Comparison of ENCODE assay signal across 8 cellular contexts in genomic region chr1:9129391-9130041, GRCh38. TPM values are rescaled to one million over a fixed set of nuclear protein-coding genes. Genes with fewer than 3 reads are reported as not detected.
DNase-seq lines count a peak whose midpoint lies in the region; ATAC-seq and TF ChIP-seq lines count a peak whose summit lies in the region.

No MANE protein-coding gene starts in this region.

- peaks cover 62% of the 10 kb centered on the region for H3K4me1 Mint-ChIP-seq in activated naive CD8-positive, alpha-beta T cell treated with anti-CD3 and anti-CD28 coated beads, Interleukin-2, amount 50 U/mL, for 24 hours

- peak overlapping the region; percentile 66 for H3K27ac ChIP-seq in hepatocyte

- H3K27ac Mint-ChIP-seq in activated naive CD8-positive, alpha-beta T cell treated with anti-CD3 and anti-CD28 coated beads, Interleukin-2, amount 50 U/mL, for 24 hours = peak overlapping the region; percentile 14

- H3K36me3 ChIP-seq in hepatocyte (replicated peaks; ENCODE audit: insufficient read depth, low read depth) = no peaks in the 10 kb centered on the region
- H3K36me3 ChIP-seq in skeletal muscle satellite cell (ENCODE audit: insufficient read depth, low read length) = no peaks in the 10 kb centered on the region

- H3K4me3 ChIP-seq in hepatocyte (no peak overlapping the region), skeletal muscle satellite cell (ENCODE audit: low read length) (peak overlapping the region; percentile 64)

- peaks cover 32% of the 10 kb centered on the region for H3K79me2 ChIP-seq in hepatocyte

- H2AFZ ChIP-seq in hepatocyte = no peak overlapping the region

- peaks cover 11% of the 10 kb centered on the region for H3K27me3 Mint-ChIP-seq in activated naive CD8-positive, alpha-beta T cell treated with anti-CD3 and anti-CD28 coated beads, Interleukin-2, amount 50 U/mL, for 24 hours

- peak overlapping the region; percentile 15 for H3K4me3 Mint-ChIP-seq in activated naive CD8-positive, alpha-beta T cell treated with anti-CD3 and anti-CD28 coated beads, Interleukin-2, amount 50 U/mL, for 24 hours

- no peaks in the 10 kb centered on the region for H3K9me3 Mint-ChIP-seq in activated naive CD8-positive, alpha-beta T cell treated with anti-CD3 and anti-CD28 coated beads, Interleukin-2, amount 50 U/mL, for 24 hours

- ATAC-seq in GM21515 (IDR thresholded peaks at IDR 0.05; ENCODE audit: unreplicated experiment) = peak; percentile 60
- peak; percentile 56 for ATAC-seq in activated naive CD8-positive, alpha-beta T cell treated with anti-CD3 and anti-CD28 coated beads, Interleukin-2, amount 50 U/mL, for 24 hours

- H3K27me3 ChIP-seq in hepatocyte (no peaks in the 10 kb centered on the region), skeletal muscle satellite cell (ENCODE audit: control insufficient read depth, insufficient read depth, low read length) (no peaks in the 10 kb centered on the region)

- H3K9ac ChIP-seq in skeletal muscle satellite cell (ENCODE audit: low read depth, low read length) = no peak overlapping the region

- DNase-seq in D341Med (ENCODE audit: low spot score) (peak; percentile 91), HuH-7 (ENCODE audit: low spot score) (peak; percentile 87), T follicular helper cell (ENCODE audit: low read depth) (peak; percentile 79), hepatocyte (ENCODE audit: low spot score) (peak; percentile 94), putamen (ENCODE audit: low spot score) (no peak)
- peak; percentile 84 for DNase-seq in activated naive CD8-positive, alpha-beta T cell treated with anti-CD3 and anti-CD28 coated beads, Interleukin-2, amount 50 U/mL, for 24 hours

- H3K9me3 ChIP-seq in hepatocyte (ENCODE audit: low read depth) (no peaks in the 10 kb centered on the region), skeletal muscle satellite cell (replicated peaks; ENCODE audit: low read length) (no peaks in the 10 kb centered on the region)

- peak overlapping the region; percentile 89 for H3K4me2 ChIP-seq in hepatocyte
- peak overlapping the region; percentile 73 for H3K4me2 ChIP-seq in skeletal muscle satellite cell (ENCODE audit: low read length)

- TF ChIP-seq CTCF in hepatocyte (IDR thresholded peaks at IDR 0.05; ENCODE audit: poor library complexity) = no peak

- no peaks in the 10 kb centered on the region for H4K20me1 ChIP-seq in hepatocyte (ENCODE audit: insufficient read depth, poor library complexity, severe bottlenecking)

- H3K4me1 ChIP-seq in hepatocyte (ENCODE audit: insufficient read depth) (peaks cover 13% of the 10 kb centered on the region), skeletal muscle satellite cell (ENCODE audit: control insufficient read depth, insufficient read depth, low read length) (peaks cover 20% of the 10 kb centered on the region)

- no peaks in the 10 kb centered on the region for H3K36me3 Mint-ChIP-seq in activated naive CD8-positive, alpha-beta T cell treated with anti-CD3 and anti-CD28 coated beads, Interleukin-2, amount 50 U/mL, for 24 hours (ENCODE audit: low read depth)

- H3K9me2 ChIP-seq in hepatocyte (replicated peaks; ENCODE audit: insufficient read depth) = no peaks in the 10 kb centered on the region

- WGBS in hepatocyte (ENCODE audit: low lambda C conversion rate, missing lambda C conversion rate) = 34% methylated on average over 12 of the region's 34 CpGs

RNA-seq across cellular contexts. Expression of gene GPR157, which starts 0.6 kb away (rescaled TPM):
- 15.3 and 18.6 TPM in 2 replicates for total RNA-seq in hepatocyte
- polyA plus RNA-seq in hepatocyte = 6.9 and 14.4 TPM in 2 replicates
- 5.6 and 7.4 TPM in 2 replicates for total RNA-seq in skeletal muscle satellite cell (2012; rRNA removed)
